Comparison of ENCODE assay signal across 12 cellular contexts in genomic region chrX:129665916-129666644, GRCh38. TPM values are rescaled to one million over a fixed set of nuclear protein-coding genes. Genes with fewer than 3 reads are reported as not detected.
A peak's percentile ranks its signal among the peaks of the same experiment; 100 is the strongest.
DNase-seq lines count a peak whose midpoint lies in the region; ATAC-seq and TF ChIP-seq lines count a peak whose summit lies in the region.
"Had no signal": no experiment of that assay in that cellular context is flagged by ENCODE, and none has a peak within 500 bp of the region (broad histone marks: within the 10 kb centered on the region; RNA-seq: fewer than 3 reads in every experiment).

No MANE protein-coding gene starts in this region.

- CTCF ChIA-PET in RWPE1 (lab: Yijun Ruan, JAX): no interaction called here

- no peaks in the 10 kb centered on the region for H3K9me3 ChIP-seq in fibroblast of lung (ENCODE audit: control insufficient read depth, insufficient read depth, low read depth, low read length)
- H3K9me3 ChIP-seq: prostate gland had no signal

- peaks cover 4% of the 10 kb centered on the region for H3K9me3 Mint-ChIP-seq in GM23338
- H3K9me3 Mint-ChIP-seq: stimulated activated naive CD8-positive, alpha-beta T cell treated with anti-CD3 and anti-CD28 coated beads, Interleukin-15, Interleukin-2, amounts not matched to agents 100 ng/mL and 50 ng/mL, for 24 hours had no signal

- H2AFZ ChIP-seq in GM23338 (no peak overlapping the region), fibroblast of lung (ENCODE audit: low read length) (peak overlapping the region; percentile 57)

- H4K20me1 ChIP-seq in GM23338 (replicated peaks; ENCODE audit: insufficient read depth) (no peaks in the 10 kb centered on the region), fibroblast of lung (ENCODE audit: control insufficient read depth, extremely low read depth, insufficient read depth, low read length) (no peaks in the 10 kb centered on the region)

- H3K4me1 Mint-ChIP-seq in GM23338: peaks cover 22% of the 10 kb centered on the region

- H3K36me3 Mint-ChIP-seq in GM23338 (ENCODE audit: low read depth): peaks cover 3% of the 10 kb centered on the region; the same call in 1 of the 3 replicates

- in situ Hi-C loops in KBM-7 (cut with MboI; ENCODE audit: low pct_unique_long_range_greater_than_20kb, low sequenced_read_pairs): no loop called here

- H3K27me3 Mint-ChIP-seq in GM23338 (ENCODE audit: insufficient read depth, low read depth, poor library complexity): peaks cover 2% of the 10 kb centered on the region

- H3K27ac ChIP-seq in GM23338 (ENCODE audit: low read depth) (no peak overlapping the region), RWPE1 (peak overlapping the region; percentile 85), fibroblast of lung (ENCODE audit: insufficient read depth, low read length) (peak overlapping the region; percentile 65)
- H3K27ac ChIP-seq: prostate gland had no signal

- ATAC-seq in GM23338 (peak; percentile 59; the same call in 2 of the 3 replicates), HG02973 (IDR thresholded peaks at IDR 0.05; ENCODE audit: unreplicated experiment) (no peak)

- no peak overlapping the region; the same call in 1 of the 2 replicates for H3K4me2 ChIP-seq in GM23338
- H3K4me2 ChIP-seq in fibroblast of lung (ENCODE audit: extremely low read depth, insufficient read depth, low read length): peak overlapping the region; percentile 25

- H3K9ac ChIP-seq in fibroblast of lung (ENCODE audit: insufficient read depth, low read length): no peak overlapping the region

- POLR2A ChIA-PET in RWPE1 (lab: Yijun Ruan, JAX; ENCODE audit: low non-redundant PET): no interaction called here

- H3K4me1 ChIP-seq in GM23338 (ENCODE audit: insufficient read depth) (no peaks in the 10 kb centered on the region), fibroblast of lung (ENCODE audit: control insufficient read depth, extremely low read depth, insufficient read depth, low read length) (peaks cover 4% of the 10 kb centered on the region)
- H3K4me1 ChIP-seq: prostate gland had no signal

- DNase-seq in GM23338 (ENCODE audit: low spot score): peak; percentile 40
- peak; percentile 72 for DNase-seq in RWPE1 (ENCODE audit: low spot score)
- DNase-seq in fibroblast of lung (ENCODE audit: low read depth in 2 of 2): peak; percentile 64 to 83
- DNase-seq in renal cortical epithelial cell (ENCODE audit: low read depth): peak; percentile 77
- DNase-seq in iPS-NIHi11 (ENCODE audit: low spot score): no peak
- no peak for DNase-seq in RPMI8226
- no peak for DNase-seq in KBM-7
- DNase-seq: glutamatergic neuron, NCI-H1417 treated with DMSO at 0.1 percent for 48 hours had no signal

- no peak overlapping the region for H3K27ac Mint-ChIP-seq in GM23338
- H3K27ac Mint-ChIP-seq: stimulated activated naive CD8-positive, alpha-beta T cell treated with anti-CD3 and anti-CD28 coated beads, Interleukin-15, Interleukin-2, amounts not matched to agents 100 ng/mL and 50 ng/mL, for 24 hours had no signal

- no peaks in the 10 kb centered on the region for H3K9me2 ChIP-seq in GM23338 (ENCODE audit: insufficient read depth)

- no peaks in the 10 kb centered on the region for H3F3A ChIP-seq in GM23338 (replicated peaks; ENCODE audit: low read depth)

- TF ChIP-seq CTCF in GM23338 (conservative IDR thresholded peaks at IDR 0.05; ENCODE audit: low read depth in 2 of 2): no peak
- no peak for TF ChIP-seq CTCF in RWPE1 (conservative IDR thresholded peaks at IDR 0.05; ENCODE audit: low read depth)
- no peak for TF ChIP-seq CTCF in fibroblast of lung (conservative IDR thresholded peaks at IDR 0.05 in 1 of 2, IDR thresholded peaks at IDR 0.05 in 1 of 2; ENCODE audit: low read depth in 1 of 2, low read length in 2 of 2)

- H3K4me3 ChIP-seq in GM23338 (no peak overlapping the region), fibroblast of lung (replicated peaks in 1 of 4; ENCODE audit: control extremely low read depth in 1 of 4, insufficient read depth in 1 of 4, low read depth in 3 of 4, low read length in 4 of 4) (no peak overlapping the region)
- H3K4me3 ChIP-seq: prostate gland had no signal

- H3K36me3 ChIP-seq in GM23338 (ENCODE audit: insufficient read depth) (no peaks in the 10 kb centered on the region), fibroblast of lung (ENCODE audit: control insufficient read depth, insufficient read depth, low read length) (no peaks in the 10 kb centered on the region)
- H3K36me3 ChIP-seq: prostate gland had no signal

- H3K79me2 ChIP-seq in GM23338 (replicated peaks; ENCODE audit: insufficient read depth) (no peaks in the 10 kb centered on the region), fibroblast of lung (ENCODE audit: control insufficient read depth, insufficient read depth, low read length) (no peaks in the 10 kb centered on the region)

- H3K27me3 ChIP-seq in GM23338 (ENCODE audit: insufficient read depth) (no peaks in the 10 kb centered on the region), fibroblast of lung (ENCODE audit: control insufficient read depth, insufficient read depth, low read length) (no peaks in the 10 kb centered on the region)

- no peak overlapping the region for H3K4me3 Mint-ChIP-seq in GM23338
- H3K4me3 Mint-ChIP-seq: stimulated activated naive CD8-positive, alpha-beta T cell treated with anti-CD3 and anti-CD28 coated beads, Interleukin-15, Interleukin-2, amounts not matched to agents 100 ng/mL and 50 ng/mL, for 24 hours had no signal

TF ChIP-seq in GM23338, 12 proteins besides CTCF, POLR2A, EP300 and RAD21:
- TF ChIP-seq ZNF331 (CRISPR knock-in tag; IDR thresholded peaks at IDR 0.05; ENCODE audit: low read depth) (no peak), ZNF462 (CRISPR knock-in tag; IDR thresholded peaks at IDR 0.05) (no peak), POLR2AphosphoS5 (IDR thresholded peaks at IDR 0.05; ENCODE audit: low read depth) (no peak), JUNB (IDR thresholded peaks at IDR 0.05; ENCODE audit: unreplicated experiment) (no peak), ZNF114 (CRISPR knock-in tag; IDR thresholded peaks at IDR 0.05) (no peak), EZH2 (IDR thresholded peaks at IDR 0.05; ENCODE audit: low read depth, unreplicated experiment) (no peak)
TF ChIP-seq in GM23338: peak in this region for 0.

RNA-seq across cellular contexts. Expression of gene APLN, which starts 11.3 kb away (rescaled TPM):
- 0.16 and 0.49 TPM in 2 replicates for total RNA-seq in GM23338 (2014; rRNA removed; shearing (Covaris generic))
- polyA plus RNA-seq in GM23338 (2016; fragmentation: Nextera tagmentation; extraction: Ambion mirVana) (0.37 and 0.60 TPM in 2 replicates), fibroblast of lung (0.58 and 2.4 TPM in 2 replicates)
- total RNA-seq in fibroblast of lung (0.17 and 3.6 TPM in 2 replicates), renal cortical epithelial cell (0.17 and 0.60 TPM in 2 replicates)
- polyA plus RNA-seq in fibroblast of lung (2012): 0.78 and 2.5 TPM in 2 replicates
- polyA minus RNA-seq in fibroblast of lung (ENCODE audit: low replicate concordance): 0.93 and 3.7 TPM in 2 replicates

Comparison
In these comparisons a context has a peak if more than half of its experiments do, and no peak if none do; other contexts are left out.
1. DNase-seq: peak in GM23338 (single experiment), RWPE1 (single experiment), fibroblast of lung (2 of 2) and renal cortical epithelial cell (single experiment); none in iPS-NIHi11 (single experiment), RPMI8226 (single experiment) and KBM-7 (single experiment).